Comparison of ENCODE assay signal across 34 cellular contexts in genomic region chr12:86228656-86229055, GRCh38. TPM values are rescaled to one million over a fixed set of nuclear protein-coding genes. Genes with fewer than 3 reads are reported as not detected.
"Had no signal": no experiment of that assay in that cellular context is flagged by ENCODE, and none has a peak within 500 bp of the region (broad histone marks: within the 10 kb centered on the region; RNA-seq: fewer than 3 reads in every experiment).

No MANE protein-coding gene starts in this region.

- DNase-seq: activated CD4-positive, alpha-beta memory T cell treated with anti-CD3 and anti-CD28 coated beads, Interleukin-2, amount 10 ng/mL, durations not matched to agents 7 days and 5 days; activated CD4-positive, alpha-beta T cell treated with anti-CD3 and anti-CD28 coated beads for 1 hour; activated CD4-positive, alpha-beta T cell treated with anti-CD3 and anti-CD28 coated beads, Interleukin-2, amount 10 ng/mL, durations not matched to agents 7 days and 5 days; activated CD8-positive, alpha-beta memory T cell treated with anti-CD3 and anti-CD28 coated beads, Interleukin-2, amount 50 U/mL, for 48 hours; activated gamma-delta T cell treated with Interleukin-2 at 50 U/mL for 16 hours; activated naive CD4-positive, alpha-beta T cell treated with anti-CD3 and anti-CD28 coated beads, Interleukin-2, amount 50 U/mL, for 16 hours; activated T-cell treated with anti-CD3 and anti-CD28 coated beads, Interleukin-2, amount 50 U/mL, for 4 hours; amniotic stem cell; central memory CD4-positive, alpha-beta T cell; dermis blood vessel endothelial cell; effector CD4-positive, alpha-beta T cell; erythroblast; foreskin fibroblast; head of caudate nucleus; hypothalamus; left cardiac atrium; left ventricle myocardium superior; mammary epithelial cell; ovary; stimulated activated CD4-positive, alpha-beta T cell treated with anti-CD3 and anti-CD28 coated beads, Interleukin-1b, Interleukin-23, amount 100 ng/mL, for 48 hours; stimulated activated CD4-positive, alpha-beta T cell treated with anti-CD3 and anti-CD28 coated beads, Interleukin-4, amount 100 ng/mL, for 4 hours; stimulated activated CD8-positive, alpha-beta memory T cell treated with anti-CD3 and anti-CD28 coated beads, Interleukin-4, amount 100 ng/mL, for 48 hours; stimulated activated naive CD8-positive, alpha-beta T cell treated with anti-CD3 and anti-CD28 coated beads, Interleukin-15, amount 100 ng/mL, for 72 hours; T-helper 2 cell; thyroid gland; upper lobe of left lung had no signal

- H3K27ac ChIP-seq: breast epithelium, ovary, prostate gland, right atrium auricular region, upper lobe of left lung, vagina had no signal

- ATAC-seq: activated T-cell treated with anti-CD3 and anti-CD28 coated beads, Interleukin-2, amount 50 U/mL, for 4 hours; activated T-helper 17 cell treated with anti-CD3 and anti-CD28 coated beads, Interleukin-2, amount 50 U/mL, for 72 hours; left cardiac atrium; left ventricle myocardium superior; stimulated activated memory B cell treated with anti-CD40 and anti-IgM and Interleukin-4, amounts not matched to agents 10 μg/mL and 1 μg/mL and 100 μg/mL, for 72 hours; stimulated activated naive CD8-positive, alpha-beta T cell treated with anti-CD3 and anti-CD28 coated beads, Interleukin-15, amount 100 ng/mL, for 72 hours; WTC11 had no signal

- H3K27me3 ChIP-seq: breast epithelium, ovary, right atrium auricular region, thyroid gland, upper lobe of left lung, vagina had no signal

- H3K4me3 ChIP-seq: breast epithelium, ovary, prostate gland, right atrium auricular region, smooth muscle cell, thyroid gland, upper lobe of left lung, vagina had no signal

- H3K36me3 ChIP-seq: breast epithelium, ovary, prostate gland, right atrium auricular region, thyroid gland, upper lobe of left lung, vagina had no signal

- H3K4me1 ChIP-seq: breast epithelium, prostate gland, right atrium auricular region, upper lobe of left lung, vagina had no signal

- H3K9me3 ChIP-seq: breast epithelium, ovary, prostate gland, right atrium auricular region, thyroid gland, upper lobe of left lung, vagina had no signal

RNA-seq across cellular contexts. Expression of gene MGAT4C, which starts 27.5 kb away (rescaled TPM):
- total RNA-seq: activated CD4-positive, alpha-beta memory T cell treated with anti-CD3 and anti-CD28 coated beads, Interleukin-2, amount 10 ng/mL, durations not matched to agents 7 days and 5 days; activated CD4-positive, alpha-beta T cell treated with anti-CD3 and anti-CD28 coated beads, Interleukin-2, amount 10 ng/mL, durations not matched to agents 7 days and 5 days; activated T-cell treated with anti-CD3 and anti-CD28 coated beads, Interleukin-2, amount 50 U/mL, for 4 hours; activated T-helper 17 cell treated with anti-CD3 and anti-CD28 coated beads, Interleukin-2, amount 50 U/mL, for 72 hours; dermis blood vessel endothelial cell; mammary epithelial cell had no signal
- polyA plus RNA-seq: mammary epithelial cell, smooth muscle cell had no signal
